In the genomic region with DNA sequence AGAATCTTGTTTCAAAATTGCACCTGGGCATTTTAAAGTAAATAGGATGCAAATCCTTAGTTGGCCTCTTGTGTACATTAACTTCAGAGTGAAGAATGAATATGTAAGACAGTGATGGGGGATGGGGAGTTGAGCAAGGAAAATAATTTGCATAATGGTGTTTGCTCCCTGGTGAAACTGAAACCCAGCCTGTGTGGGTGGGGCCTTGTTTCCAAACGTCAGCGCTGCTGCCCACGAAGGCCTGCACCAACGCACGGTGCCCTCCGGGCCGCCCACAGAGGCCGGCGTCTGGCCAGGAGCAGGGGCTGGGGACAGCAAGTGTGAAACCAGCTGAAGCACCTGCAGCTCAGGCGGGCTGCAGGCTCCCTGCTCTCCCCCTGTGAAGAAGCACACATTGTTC, we compare ENCODE assay signal across 8 cellular contexts.
A peak's percentile ranks its signal among the peaks of the same experiment; 100 is the strongest.
DNase-seq lines count a peak whose midpoint lies in the region; ATAC-seq and TF ChIP-seq lines count a peak whose summit lies in the region.
"Not testable (repeated sequence)": the region's sequence is repeated elsewhere in the genome, so short reads cannot be mapped to it uniquely, and the experiment has no call there.

No MANE protein-coding gene starts in this region.

- H3K36me3 Mint-ChIP-seq in CD4-positive, alpha-beta memory T cell; activated naive CD4-positive, alpha-beta T cell treated with anti-CD3 and anti-CD28 coated beads, Interleukin-2, amount 50 U/mL, for 72 hours: not testable (repeated sequence)

- not testable (repeated sequence) for H3K27me3 Mint-ChIP-seq in CD4-positive, alpha-beta memory T cell

- intact Hi-C loops in CD4-positive, alpha-beta memory T cell (cut with micrococcal nuclease); PC-9 (cut with micrococcal nuclease; ENCODE audit: unreplicated experiment); left ventricle myocardium inferior (cut with micrococcal nuclease): not testable (repeated sequence)

- not testable (repeated sequence) for H2AFZ ChIP-seq in PC-9

- POLR2A ChIA-PET in CD4-positive, alpha-beta memory T cell (lab: Charles Lee; ENCODE audit: partially characterized antibody); PC-9 (lab: Charles Lee; ENCODE audit: unreplicated experiment): not testable (repeated sequence)

- H3K4me3 Mint-ChIP-seq in CD4-positive, alpha-beta memory T cell, result peak overlapping the region in 4 of 8 donors; percentile 31 to 82 (median 46)

- ATAC-seq in GM19328 (IDR thresholded peaks at IDR 0.05; ENCODE audit: unreplicated experiment) (peak; percentile 83), HG02571 (IDR thresholded peaks at IDR 0.05; ENCODE audit: unreplicated experiment) (peak; percentile 87), HG03159 (IDR thresholded peaks at IDR 0.05; ENCODE audit: unreplicated experiment) (peak; percentile 87)
- peak; percentile 69 to 71 for ATAC-seq in activated naive CD4-positive, alpha-beta T cell treated with anti-CD3 and anti-CD28 coated beads, Interleukin-2, amount 50 U/mL, for 72 hours

- not testable (repeated sequence) for H3K27me3 ChIP-seq in CD4-positive, alpha-beta memory T cell (ENCODE audit: insufficient read depth, low read length); PC-9 (ENCODE audit: insufficient read depth, low read depth); left ventricle myocardium inferior (ENCODE audit: low read depth); skeletal muscle satellite cell (ENCODE audit: control insufficient read depth, insufficient read depth, low read length)

- not testable (repeated sequence) for H3K9ac ChIP-seq in skeletal muscle satellite cell (ENCODE audit: low read depth, low read length)

- CTCF ChIA-PET in CD4-positive, alpha-beta memory T cell (lab: Charles Lee; ENCODE audit: partially characterized antibody); PC-9 (lab: Charles Lee): not testable (repeated sequence)

- H3K4me1 ChIP-seq in CD4-positive, alpha-beta memory T cell (ENCODE audit: insufficient read depth, low read length), result peaks cover 27% of the 10 kb centered on the region
- H3K4me1 ChIP-seq in PC-9 (replicated peaks; ENCODE audit: insufficient read depth) (peaks cover 40% of the 10 kb centered on the region), skeletal muscle satellite cell (ENCODE audit: control insufficient read depth, insufficient read depth, low read length) (peaks cover 12% of the 10 kb centered on the region)
- not testable (repeated sequence) for H3K4me1 ChIP-seq in left ventricle myocardium inferior

- H3K79me2 ChIP-seq in PC-9 (ENCODE audit: low read depth), result peaks cover 65% of the 10 kb centered on the region

- peak overlapping the region; percentile 58 for H3K27ac ChIP-seq in CD4-positive, alpha-beta memory T cell (ENCODE audit: low read depth, low read length)
- H3K27ac ChIP-seq in PC-9 (peak overlapping the region; percentile 77), left ventricle myocardium inferior (replicated peaks) (peak overlapping the region; percentile 48)

- not testable (repeated sequence) for H3K4me3 ChIP-seq in CD4-positive, alpha-beta memory T cell (ENCODE audit: low read length in 2 of 2); PC-9; skeletal muscle satellite cell (ENCODE audit: low read length)
- H3K4me3 ChIP-seq in left ventricle myocardium inferior, result peak overlapping the region; percentile 35

- not testable (repeated sequence) for TF ChIP-seq CTCF in PC-9 (conservative IDR thresholded peaks at IDR 0.05); left ventricle myocardium inferior (IDR thresholded peaks at IDR 0.05; ENCODE audit: borderline replicate concordance)

- not testable (repeated sequence) for H3K9me3 Mint-ChIP-seq in CD4-positive, alpha-beta memory T cell; activated naive CD4-positive, alpha-beta T cell treated with anti-CD3 and anti-CD28 coated beads, Interleukin-2, amount 50 U/mL, for 72 hours

- H3K4me2 ChIP-seq in PC-9 (peak overlapping the region; percentile 70), skeletal muscle satellite cell (ENCODE audit: low read length) (peak overlapping the region; percentile 60)

- H3K9me3 ChIP-seq in CD4-positive, alpha-beta memory T cell (ENCODE audit: control insufficient read depth in 1 of 2, low read length in 2 of 2); PC-9 (ENCODE audit: insufficient read depth, low read depth); left ventricle myocardium inferior (replicated peaks); skeletal muscle satellite cell (replicated peaks; ENCODE audit: low read length): not testable (repeated sequence)

- not testable (repeated sequence) for H3F3A ChIP-seq in PC-9 (ENCODE audit: insufficient read depth, low read depth)

- H3K27ac Mint-ChIP-seq in CD4-positive, alpha-beta memory T cell, result peak overlapping the region in 6 of 7 donors; percentile 54 to 95 (median 80)
- peak overlapping the region in 1 of 2 donors; percentile 67 for H3K27ac Mint-ChIP-seq in activated naive CD4-positive, alpha-beta T cell treated with anti-CD3 and anti-CD28 coated beads, Interleukin-2, amount 50 U/mL, for 72 hours

- BruUV-seq in PC-9 (replicated peaks; lab: Mats Ljungman, UMichigan), result not testable (repeated sequence)

- not testable (repeated sequence) for H3K9me2 ChIP-seq in PC-9 (ENCODE audit: insufficient read depth)

- peak; percentile 50 to 71 (median 60) for DNase-seq in CD4-positive, alpha-beta memory T cell
- peak in 1 of 2 experiments; percentile 21 for DNase-seq in PC-9
- DNase-seq in activated naive CD4-positive, alpha-beta T cell treated with anti-CD3 and anti-CD28 coated beads, Interleukin-2, amount 50 U/mL, for 72 hours (ENCODE audit: low spot score in 2 of 2); left ventricle myocardium inferior: not testable (repeated sequence)

- H3K4me1 Mint-ChIP-seq in CD4-positive, alpha-beta memory T cell, result peaks cover 11 to 37% (median 21%) of the 10 kb centered on the region in 4 donors

- H4K20me1 ChIP-seq in PC-9 (ENCODE audit: insufficient read depth), result not testable (repeated sequence)

- not testable (repeated sequence) for H3K36me3 ChIP-seq in CD4-positive, alpha-beta memory T cell (ENCODE audit: insufficient read depth, low read length); PC-9 (ENCODE audit: low read depth); left ventricle myocardium inferior; skeletal muscle satellite cell (ENCODE audit: insufficient read depth, low read length)
